ENCODE assay signal across 14 cellular contexts in genomic region chr7:105187302-105188169, GRCh38.
A peak's percentile ranks its signal among the peaks of the same experiment; 100 is the strongest.
DNase-seq lines count a peak whose midpoint lies in the region; ATAC-seq and TF ChIP-seq lines count a peak whose summit lies in the region.
"Had no signal": no experiment of that assay in that cellular context is flagged by ENCODE, and none has a peak within 500 bp of the region (broad histone marks: within the 10 kb centered on the region; RNA-seq: fewer than 3 reads in every experiment).

No MANE protein-coding gene starts in this region.

- no peak overlapping the region for H3K4me3 ChIP-seq in smooth muscle cell

- no peak for ATAC-seq in activated naive CD8-positive, alpha-beta T cell treated with anti-CD3 and anti-CD28 coated beads, Interleukin-2, amount 50 U/mL, for 24 hours
- peak; percentile 58 for ATAC-seq in HG02623 (IDR thresholded peaks at IDR 0.05; ENCODE audit: unreplicated experiment)
- peak; percentile 64 for ATAC-seq in activated T-helper 17 cell treated with anti-CD3 and anti-CD28 coated beads, Interleukin-2, amount 50 U/mL, for 72 hours (replicated peaks)
- ATAC-seq: effector memory CD8-positive, alpha-beta T cell; naive thymus-derived CD4-positive, alpha-beta T cell had no signal

- H3K27me3 Mint-ChIP-seq in activated naive CD8-positive, alpha-beta T cell treated with anti-CD3 and anti-CD28 coated beads, Interleukin-2, amount 50 U/mL, for 24 hours, result no peaks in the 10 kb centered on the region
- no peaks in the 10 kb centered on the region for H3K27me3 Mint-ChIP-seq in activated naive CD8-positive, alpha-beta T cell treated with anti-CD3 and anti-CD28 coated beads for 36 hours
- H3K27me3 Mint-ChIP-seq in activated T-helper 17 cell treated with anti-CD3 and anti-CD28 coated beads, Interleukin-2, amount 50 U/mL, for 72 hours, result no peaks in the 10 kb centered on the region
- H3K27me3 Mint-ChIP-seq: effector memory CD8-positive, alpha-beta T cell; naive thymus-derived CD4-positive, alpha-beta T cell had no signal

- H3K27me3 ChIP-seq in smooth muscle cell (ENCODE audit: low read depth), result no peaks in the 10 kb centered on the region

- H3K27ac ChIP-seq in smooth muscle cell (ENCODE audit: low read depth), result peak overlapping the region; percentile 41
- H3K27ac ChIP-seq: WERI-Rb-1 had no signal

- H3K4me3 Mint-ChIP-seq in activated naive CD8-positive, alpha-beta T cell treated with anti-CD3 and anti-CD28 coated beads, Interleukin-2, amount 50 U/mL, for 24 hours, result no peak overlapping the region
- no peak overlapping the region for H3K4me3 Mint-ChIP-seq in activated naive CD8-positive, alpha-beta T cell treated with anti-CD3 and anti-CD28 coated beads for 36 hours
- H3K4me3 Mint-ChIP-seq in activated T-helper 17 cell treated with anti-CD3 and anti-CD28 coated beads, Interleukin-2, amount 50 U/mL, for 72 hours, result no peak overlapping the region
- H3K4me3 Mint-ChIP-seq: effector memory CD8-positive, alpha-beta T cell; naive thymus-derived CD4-positive, alpha-beta T cell had no signal

- H3K9me3 ChIP-seq in smooth muscle cell (replicated peaks; ENCODE audit: low read depth), result no peaks in the 10 kb centered on the region

- no peaks in the 10 kb centered on the region for H3K36me3 ChIP-seq in smooth muscle cell (ENCODE audit: low read depth)
- H3K36me3 ChIP-seq: WERI-Rb-1 had no signal

- peaks cover 57% of the 10 kb centered on the region for H4K20me1 ChIP-seq in smooth muscle cell (ENCODE audit: low read depth)

- 90% methylated on average over 4 of the region's 4 CpGs for WGBS in smooth muscle cell (ENCODE audit: low lambda C conversion rate)

- peaks cover 11% of the 10 kb centered on the region for H3K79me2 ChIP-seq in smooth muscle cell (ENCODE audit: low read depth)

- no peak overlapping the region for H3K4me2 ChIP-seq in smooth muscle cell

- no peak overlapping the region for H2AFZ ChIP-seq in smooth muscle cell (ENCODE audit: low read depth)

- H3K4me1 ChIP-seq in smooth muscle cell (ENCODE audit: low read depth), result no peaks in the 10 kb centered on the region

- H3F3A ChIP-seq in smooth muscle cell (ENCODE audit: low read depth), result no peaks in the 10 kb centered on the region

- H3K36me3 Mint-ChIP-seq in activated naive CD8-positive, alpha-beta T cell treated with anti-CD3 and anti-CD28 coated beads, Interleukin-2, amount 50 U/mL, for 24 hours (ENCODE audit: low read depth), result peaks cover 2% of the 10 kb centered on the region
- peaks cover 5% of the 10 kb centered on the region for H3K36me3 Mint-ChIP-seq in activated naive CD8-positive, alpha-beta T cell treated with anti-CD3 and anti-CD28 coated beads for 36 hours
- H3K36me3 Mint-ChIP-seq in activated T-helper 17 cell treated with anti-CD3 and anti-CD28 coated beads, Interleukin-2, amount 50 U/mL, for 72 hours (ENCODE audit: low read depth), result no peaks in the 10 kb centered on the region

- H3K27ac Mint-ChIP-seq in activated naive CD8-positive, alpha-beta T cell treated with anti-CD3 and anti-CD28 coated beads, Interleukin-2, amount 50 U/mL, for 24 hours, result peak overlapping the region; percentile 15
- no peak overlapping the region for H3K27ac Mint-ChIP-seq in activated naive CD8-positive, alpha-beta T cell treated with anti-CD3 and anti-CD28 coated beads for 36 hours
- peak overlapping the region; percentile 61 for H3K27ac Mint-ChIP-seq in activated T-helper 17 cell treated with anti-CD3 and anti-CD28 coated beads, Interleukin-2, amount 50 U/mL, for 72 hours

- DNase-seq in activated naive CD8-positive, alpha-beta T cell treated with anti-CD3 and anti-CD28 coated beads, Interleukin-2, amount 50 U/mL, for 24 hours, result no peak
- DNase-seq in activated naive CD8-positive, alpha-beta T cell treated with anti-CD3 and anti-CD28 coated beads for 36 hours, result no peak
- DNase-seq in smooth muscle cell (lab: John Stamatoyannopoulos, UW; ENCODE audit: unreplicated experiment), result no peak
- no peak for DNase-seq in effector CD8-positive, alpha-beta T cell (lab: John Stamatoyannopoulos, UW)
- DNase-seq in NCI-H1092 treated with DMSO at 0.1 percent for 48 hours (lab: John Stamatoyannopoulos, UW), result no peak
- DNase-seq in hypothalamus (lab: John Stamatoyannopoulos, UW), result no peak
- DNase-seq: activated T-cell treated with anti-CD3 and anti-CD28 coated beads for 4 hours; effector memory CD8-positive, alpha-beta T cell; naive thymus-derived CD4-positive, alpha-beta T cell; retina; stimulated activated naive CD4-positive, alpha-beta T cell treated with Interleukin-2 at 50 U/mL for 16 hours; WERI-Rb-1 had no signal

- no peak for TF ChIP-seq CTCF in smooth muscle cell (IDR thresholded peaks at IDR 0.05; ENCODE audit: borderline replicate concordance, insufficient read depth, poor library complexity, severe bottlenecking)

- H3K4me1 Mint-ChIP-seq in activated naive CD8-positive, alpha-beta T cell treated with anti-CD3 and anti-CD28 coated beads, Interleukin-2, amount 50 U/mL, for 24 hours, result peaks cover 18% of the 10 kb centered on the region
- peaks cover 15% of the 10 kb centered on the region for H3K4me1 Mint-ChIP-seq in activated naive CD8-positive, alpha-beta T cell treated with anti-CD3 and anti-CD28 coated beads for 36 hours
- peaks cover 17% of the 10 kb centered on the region for H3K4me1 Mint-ChIP-seq in activated T-helper 17 cell treated with anti-CD3 and anti-CD28 coated beads, Interleukin-2, amount 50 U/mL, for 72 hours

- H3K9me3 Mint-ChIP-seq in activated naive CD8-positive, alpha-beta T cell treated with anti-CD3 and anti-CD28 coated beads, Interleukin-2, amount 50 U/mL, for 24 hours, result no peaks in the 10 kb centered on the region
- no peaks in the 10 kb centered on the region for H3K9me3 Mint-ChIP-seq in activated naive CD8-positive, alpha-beta T cell treated with anti-CD3 and anti-CD28 coated beads for 36 hours
- no peaks in the 10 kb centered on the region for H3K9me3 Mint-ChIP-seq in activated T-helper 17 cell treated with anti-CD3 and anti-CD28 coated beads, Interleukin-2, amount 50 U/mL, for 72 hours
- H3K9me3 Mint-ChIP-seq: effector memory CD8-positive, alpha-beta T cell; naive thymus-derived CD4-positive, alpha-beta T cell had no signal

- H3K9ac ChIP-seq in smooth muscle cell (ENCODE audit: low read depth), result no peak overlapping the region
